Comparison of ENCODE assay signal across 21 cellular contexts in the genomic region with DNA sequence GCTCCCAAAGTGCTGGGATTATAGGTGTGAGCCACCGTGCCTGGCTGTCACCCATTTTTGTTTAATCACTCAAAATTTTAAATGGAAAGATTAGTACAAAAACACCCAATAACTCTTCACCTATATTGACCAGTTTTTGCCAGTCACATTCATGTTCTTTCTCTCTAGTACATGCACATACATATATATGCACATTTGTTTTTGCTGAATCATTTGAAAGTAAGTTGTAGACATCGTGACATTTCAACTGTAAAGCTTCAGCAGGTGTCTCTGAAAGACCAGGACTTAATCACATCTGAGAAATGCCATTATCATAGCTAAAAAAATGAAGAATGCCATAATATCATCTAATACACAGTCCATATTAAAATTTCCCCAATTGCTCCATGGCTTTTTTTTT. TPM values are rescaled to one million over a fixed set of nuclear protein-coding genes. Genes with fewer than 3 reads are reported as not detected.
"Had no signal": no experiment of that assay in that cellular context is flagged by ENCODE, and none has a peak within 500 bp of the region (broad histone marks: within the 10 kb centered on the region; RNA-seq: fewer than 3 reads in every experiment).

No MANE protein-coding gene starts in this region.

- H3K9ac ChIP-seq: parathyroid adenoma had no signal

- H3K9me3 Mint-ChIP-seq: activated naive CD8-positive, alpha-beta T cell treated with anti-CD3 and anti-CD28 coated beads, Interleukin-2, amount 50 U/mL, for 24 hours; activated T-cell treated with anti-CD3 and anti-CD28 coated beads, Interleukin-2, amount 50 U/mL, for 4 hours; central memory CD8-positive, alpha-beta T cell; nephron; type B pancreatic cell had no signal

- H3K36me3 ChIP-seq: lower lobe of right lung, suprapubic skin had no signal

- H3K27ac ChIP-seq: hepatocyte, lower lobe of right lung, parathyroid adenoma, suprapubic skin had no signal

- H2AFZ ChIP-seq: hepatocyte, parathyroid adenoma had no signal

- DNase-seq: activated CD4-positive, alpha-beta T cell treated with anti-CD3 and anti-CD28 coated beads, Interleukin-2, amount 50 U/mL, for 1 hour; activated CD4-positive, CD25-positive, alpha-beta regulatory T cell treated with anti-CD3 and anti-CD28 coated beads, Interleukin-2, amount 50 U/mL, for 72 hours; activated CD8-positive, alpha-beta memory T cell treated with anti-CD3 and anti-CD28 coated beads, Interleukin-2, amount 50 U/mL, for 4 hours; activated naive CD4-positive, alpha-beta T cell treated with anti-CD3 and anti-CD28 coated beads, Interleukin-2, amount 10 ng/mL, durations not matched to agents 7 days and 5 days; activated naive CD8-positive, alpha-beta T cell treated with anti-CD3 and anti-CD28 coated beads, Interleukin-2, amount 50 U/mL, for 24 hours; activated T-cell treated with anti-CD3 and anti-CD28 coated beads, Interleukin-2, amount 50 U/mL, for 4 hours; aorta; cortex of kidney; erythroblast; left colon; lower lobe of right lung; spleen; stimulated activated CD4-positive, alpha-beta T cell treated with anti-CD3 and anti-CD28 coated beads, Interleukin-4, amount 100 ng/mL, for 4 hours; stimulated activated naive CD4-positive, alpha-beta T cell treated with Interleukin-2 at 50 U/mL for 16 hours; SW 1271 had no signal

- ATAC-seq: activated naive CD8-positive, alpha-beta T cell treated with anti-CD3 and anti-CD28 coated beads, Interleukin-2, amount 50 U/mL, for 24 hours; activated T-cell treated with anti-CD3 and anti-CD28 coated beads, Interleukin-2, amount 50 U/mL, for 4 hours; left colon; lower lobe of right lung had no signal

- H3K4me3 Mint-ChIP-seq: activated naive CD4-positive, alpha-beta T cell treated with anti-CD3 and anti-CD28 coated beads, Interleukin-2, amount 10 ng/mL, durations not matched to agents 7 days and 5 days; activated naive CD8-positive, alpha-beta T cell treated with anti-CD3 and anti-CD28 coated beads, Interleukin-2, amount 50 U/mL, for 24 hours; activated T-cell treated with anti-CD3 and anti-CD28 coated beads, Interleukin-2, amount 50 U/mL, for 4 hours; central memory CD8-positive, alpha-beta T cell; nephron; type B pancreatic cell had no signal

- H3K36me3 Mint-ChIP-seq: type B pancreatic cell had no signal

- H3K27ac Mint-ChIP-seq: activated naive CD4-positive, alpha-beta T cell treated with anti-CD3 and anti-CD28 coated beads, Interleukin-2, amount 10 ng/mL, durations not matched to agents 7 days and 5 days; activated naive CD8-positive, alpha-beta T cell treated with anti-CD3 and anti-CD28 coated beads, Interleukin-2, amount 50 U/mL, for 24 hours; type B pancreatic cell had no signal

- H3K4me3 ChIP-seq: hepatocyte, lower lobe of right lung, spleen, suprapubic skin had no signal

- H3K4me2 ChIP-seq: hepatocyte had no signal

- H3K27me3 Mint-ChIP-seq: activated naive CD8-positive, alpha-beta T cell treated with anti-CD3 and anti-CD28 coated beads, Interleukin-2, amount 50 U/mL, for 24 hours; central memory CD8-positive, alpha-beta T cell; type B pancreatic cell had no signal

- H3K27me3 ChIP-seq: hepatocyte, spleen, suprapubic skin had no signal

RNA-seq across cellular contexts. Expression of gene TTLL13, which starts 54.7 kb away (rescaled TPM):
- total RNA-seq: aorta, hepatocyte, lower lobe of right lung had no signal
- polyA plus RNA-seq: aorta, hepatocyte had no signal
